In genomic region chr17:9072626-9073339, GRCh38 we compare ENCODE assay signal across 1 cellular context.
TF ChIP-seq lines count a peak whose summit lies in the region.

No MANE protein-coding gene starts in this region.

TF ChIP-seq in HepG2, 621 proteins besides CTCF, POLR2A, EP300 and RAD21:
- TF ChIP-seq FUBP1 (CRISPR knock-in tag; IDR thresholded peaks at IDR 0.05; ENCODE audit: borderline replicate concordance) (no peak), ZNF124 (CRISPR knock-in tag; IDR thresholded peaks at IDR 0.05) (no peak), IRF2 (CRISPR knock-in tag; IDR thresholded peaks at IDR 0.05) (no peak), ZFP37 (CRISPR knock-in tag; IDR thresholded peaks at IDR 0.05; ENCODE audit: borderline replicate concordance) (no peak), ARHGAP35 (CRISPR knock-in tag; IDR thresholded peaks at IDR 0.05; ENCODE audit: borderline replicate concordance) (no peak), ZNF777 (CRISPR knock-in tag; IDR thresholded peaks at IDR 0.05) (no peak), HOXA7 (CRISPR knock-in tag; IDR thresholded peaks at IDR 0.05) (no peak), CHD2 (IDR thresholded peaks at IDR 0.05; ENCODE audit: low read depth, low read length) (no peak), HMG20A (CRISPR knock-in tag; IDR thresholded peaks at IDR 0.05; ENCODE audit: borderline replicate concordance) (no peak), MLLT10 (CRISPR knock-in tag; IDR thresholded peaks at IDR 0.05) (no peak), GATAD2A (CRISPR knock-in tag; IDR thresholded peaks at IDR 0.05) (no peak), TBL1XR1 (IDR thresholded peaks at IDR 0.05; ENCODE audit: borderline replicate concordance, low read length, partially characterized antibody) (no peak), TIGD3 (CRISPR knock-in tag; IDR thresholded peaks at IDR 0.05; ENCODE audit: borderline replicate concordance) (no peak), RNF2 (conservative IDR thresholded peaks at IDR 0.05; ENCODE audit: low read depth) (no peak), HIVEP1 (CRISPR knock-in tag; IDR thresholded peaks at IDR 0.05) (no peak), TBP (CRISPR knock-in tag; IDR thresholded peaks at IDR 0.05) (no peak), PTBP1 (IDR thresholded peaks at IDR 0.05; ENCODE audit: low read depth, low read length, poor library complexity, severe bottlenecking) (no peak), NR0B2 (CRISPR knock-in tag; IDR thresholded peaks at IDR 0.05) (no peak)
- TF ChIP-seq, protein P1, sequence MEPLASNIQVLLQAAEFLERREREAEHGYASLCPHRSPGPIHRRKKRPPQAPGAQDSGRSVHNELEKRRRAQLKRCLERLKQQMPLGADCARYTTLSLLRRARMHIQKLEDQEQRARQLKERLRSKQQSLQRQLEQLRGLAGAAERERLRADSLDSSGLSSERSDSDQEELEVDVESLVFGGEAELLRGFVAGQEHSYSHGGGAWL (CRISPR knock-in tag; IDR thresholded peaks at IDR 0.05), result no peak
- TF ChIP-seq, protein P2, sequence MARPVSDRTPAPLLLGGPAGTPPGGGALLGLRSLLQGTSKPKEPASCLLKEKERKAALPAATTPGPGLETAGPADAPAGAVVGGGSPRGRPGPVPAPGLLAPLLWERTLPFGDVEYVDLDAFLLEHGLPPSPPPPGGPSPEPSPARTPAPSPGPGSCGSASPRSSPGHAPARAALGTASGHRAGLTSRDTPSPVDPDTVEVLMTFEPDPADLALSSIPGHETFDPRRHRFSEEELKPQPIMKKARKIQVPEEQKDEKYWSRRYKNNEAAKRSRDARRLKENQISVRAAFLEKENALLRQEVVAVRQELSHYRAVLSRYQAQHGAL (CRISPR knock-in tag; IDR thresholded peaks at IDR 0.05; ENCODE audit: not compliant biosample characterization), result no peak
TF ChIP-seq in HepG2: peak in this region for 0.
